ENCODE assay signal across 14 cellular contexts in the genomic region with DNA sequence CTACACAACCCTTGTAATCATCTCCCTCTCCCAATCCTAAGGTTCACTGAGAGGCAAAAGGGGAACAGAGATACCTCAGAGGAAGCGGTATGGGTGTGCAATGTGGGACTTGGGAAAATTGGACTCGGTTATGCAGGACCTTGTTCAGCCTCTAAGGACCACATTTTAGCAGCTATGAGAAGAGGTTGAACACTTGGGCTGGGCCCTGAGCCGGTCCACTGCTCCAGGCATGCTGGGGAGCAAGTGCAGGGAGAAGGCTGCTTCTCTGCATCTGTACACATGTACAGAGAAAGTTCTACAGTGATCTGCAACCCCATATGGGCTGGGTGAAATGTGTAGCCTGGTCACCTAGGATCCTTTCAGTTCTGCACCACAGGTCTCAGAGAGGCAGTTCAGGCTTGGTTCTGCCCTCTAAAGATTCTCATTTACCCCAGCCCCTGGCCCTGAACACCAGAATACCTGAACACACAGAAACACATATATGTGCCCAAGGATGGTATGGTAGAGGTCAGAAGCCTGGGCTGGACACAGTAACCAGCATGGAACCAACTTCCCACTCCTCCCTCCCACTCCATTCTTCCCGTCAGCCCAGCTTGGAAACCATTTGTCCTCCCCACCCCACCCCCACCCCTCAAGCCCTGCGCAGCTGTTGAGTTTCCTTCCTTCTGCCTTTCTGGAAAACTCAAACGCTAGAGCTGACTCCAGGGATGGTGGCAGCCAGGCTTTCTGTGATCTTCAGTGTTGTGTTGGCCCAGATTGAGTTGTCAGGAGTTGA. TPM values are rescaled to one million over a fixed set of nuclear protein-coding genes. Genes with fewer than 3 reads are reported as not detected.
"Had no signal": no experiment of that assay in that cellular context is flagged by ENCODE, and none has a peak within 500 bp of the region (broad histone marks: within the 10 kb centered on the region; RNA-seq: fewer than 3 reads in every experiment).

No MANE protein-coding gene starts in this region.

- H3K4me3 Mint-ChIP-seq: activated CD4-positive, alpha-beta memory T cell treated with anti-CD3 and anti-CD28 coated beads for 36 hours; activated naive CD8-positive, alpha-beta T cell; naive thymus-derived CD4-positive, alpha-beta T cell; stimulated activated memory B cell treated with anti-CD40 and anti-IgM and Interleukin-4, amounts not matched to agents 10 μg/mL and 1 μg/mL and 100 μg/mL, for 72 hours had no signal

- H3K36me3 ChIP-seq: heart left ventricle, tibial artery had no signal

- H3K27me3 ChIP-seq: tibial artery had no signal

- H3K36me3 Mint-ChIP-seq: activated CD4-positive, alpha-beta memory T cell treated with anti-CD3 and anti-CD28 coated beads for 36 hours; activated naive CD8-positive, alpha-beta T cell; naive thymus-derived CD4-positive, alpha-beta T cell; stimulated activated memory B cell treated with anti-CD40 and anti-IgM and Interleukin-4, amounts not matched to agents 10 μg/mL and 1 μg/mL and 100 μg/mL, for 72 hours had no signal

- H3K27ac ChIP-seq: heart left ventricle, tibial artery had no signal

- H3K4me3 ChIP-seq: heart left ventricle, tibial artery had no signal

- H3K9me3 Mint-ChIP-seq: activated CD4-positive, alpha-beta memory T cell treated with anti-CD3 and anti-CD28 coated beads for 36 hours; stimulated activated memory B cell treated with anti-CD40 and anti-IgM and Interleukin-4, amounts not matched to agents 10 μg/mL and 1 μg/mL and 100 μg/mL, for 72 hours had no signal

- ATAC-seq: heart left ventricle; left ventricle myocardium superior; naive thymus-derived CD4-positive, alpha-beta T cell; stimulated activated memory B cell treated with anti-CD40 and anti-IgM and Interleukin-4, amounts not matched to agents 10 μg/mL and 1 μg/mL and 100 μg/mL, for 72 hours had no signal

- H3K27ac Mint-ChIP-seq: activated CD4-positive, alpha-beta memory T cell treated with anti-CD3 and anti-CD28 coated beads for 36 hours; activated naive CD8-positive, alpha-beta T cell; naive thymus-derived CD4-positive, alpha-beta T cell; stimulated activated memory B cell treated with anti-CD40 and anti-IgM and Interleukin-4, amounts not matched to agents 10 μg/mL and 1 μg/mL and 100 μg/mL, for 72 hours had no signal

- H3K9me3 ChIP-seq: heart left ventricle, tibial artery had no signal

- DNase-seq: activated CD4-positive, alpha-beta memory T cell treated with anti-CD3 and anti-CD28 coated beads for 36 hours; activated gamma-delta T cell; activated T-cell treated with anti-CD3 and anti-CD28 coated beads, Interleukin-2, amount 50 U/mL, for 48 hours; aorta; foreskin melanocyte; heart left ventricle; left ventricle myocardium superior; naive thymus-derived CD4-positive, alpha-beta T cell; posterior cingulate gyrus; SW 1271; tibial artery had no signal

RNA-seq across cellular contexts. Expression of a gene that starts 10.3 kb away (rescaled TPM):
- total RNA-seq: activated CD4-positive, alpha-beta memory T cell treated with anti-CD3 and anti-CD28 coated beads for 36 hours; cardiac septum; heart left ventricle; left ventricle myocardium superior; naive thymus-derived CD4-positive, alpha-beta T cell had no signal
- polyA plus RNA-seq: aorta; heart left ventricle; naive thymus-derived CD4-positive, alpha-beta T cell had no signal

RNA-seq across cellular contexts. Expression of a gene that starts 10.5 kb away (rescaled TPM):
- total RNA-seq: cardiac septum, left ventricle myocardium superior had no signal
- polyA plus RNA-seq: naive thymus-derived CD4-positive, alpha-beta T cell had no signal

RNA-seq across cellular contexts. Expression of a gene that starts 14.9 kb away (rescaled TPM):
- total RNA-seq: activated CD4-positive, alpha-beta memory T cell treated with anti-CD3 and anti-CD28 coated beads for 36 hours; naive thymus-derived CD4-positive, alpha-beta T cell had no signal
- polyA plus RNA-seq: naive thymus-derived CD4-positive, alpha-beta T cell had no signal

RNA-seq across cellular contexts. Expression of a gene that starts 34.4 kb away (rescaled TPM):
- total RNA-seq: activated CD4-positive, alpha-beta memory T cell treated with anti-CD3 and anti-CD28 coated beads for 36 hours; cardiac septum; heart left ventricle; left ventricle myocardium superior; naive thymus-derived CD4-positive, alpha-beta T cell had no signal
- polyA plus RNA-seq: heart left ventricle; naive thymus-derived CD4-positive, alpha-beta T cell had no signal

RNA-seq across cellular contexts. Expression of a gene that starts 43.2 kb away (rescaled TPM):
- total RNA-seq: activated CD4-positive, alpha-beta memory T cell treated with anti-CD3 and anti-CD28 coated beads for 36 hours; cardiac septum; heart left ventricle; left ventricle myocardium superior; naive thymus-derived CD4-positive, alpha-beta T cell had no signal
- polyA plus RNA-seq: heart left ventricle; naive thymus-derived CD4-positive, alpha-beta T cell had no signal
